Comparison of ENCODE assay signal across 8 cellular contexts in the genomic region with DNA sequence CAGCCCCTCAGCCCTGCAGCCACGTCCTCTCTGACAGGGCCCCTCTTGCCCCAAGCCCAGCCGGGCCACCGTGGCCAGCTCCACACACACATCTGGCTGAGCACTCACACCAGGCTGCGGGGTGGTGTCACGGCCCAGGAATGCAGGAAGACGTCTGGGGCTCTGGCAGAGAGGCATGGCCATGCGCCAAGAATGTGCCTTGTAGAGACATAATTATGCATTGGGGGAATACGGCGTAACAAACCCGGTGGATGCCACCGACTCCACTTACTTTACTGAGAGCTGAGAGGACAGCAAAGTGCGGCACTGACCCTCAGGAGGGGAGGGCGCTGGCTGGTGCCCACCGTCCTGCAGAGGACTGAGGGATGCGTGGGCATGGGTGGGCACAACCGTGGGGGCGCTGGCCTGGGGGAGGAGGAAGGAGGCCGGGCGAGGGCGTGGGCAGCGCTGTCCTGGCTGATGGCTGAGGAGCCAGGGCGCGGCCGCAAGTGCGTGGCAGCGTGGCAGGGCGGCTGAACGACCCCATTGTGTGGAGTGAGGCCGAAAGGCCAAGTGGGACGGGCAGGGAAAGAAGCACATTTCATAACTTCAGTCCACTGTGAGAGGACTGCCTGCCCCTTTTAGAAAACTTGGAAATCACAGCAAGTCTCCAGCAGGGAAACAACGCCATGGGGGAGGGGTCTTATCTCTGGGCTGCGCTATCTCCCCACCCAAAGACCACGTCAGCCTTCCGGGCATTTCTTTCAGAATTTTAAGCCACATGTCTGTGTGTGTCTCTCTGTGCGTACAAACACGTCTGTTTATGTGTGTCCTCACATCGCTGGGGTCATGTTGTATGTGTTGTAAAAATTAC. TPM values are rescaled to one million over a fixed set of nuclear protein-coding genes. Genes with fewer than 3 reads are reported as not detected.
DNase-seq lines count a peak whose midpoint lies in the region; ATAC-seq and TF ChIP-seq lines count a peak whose summit lies in the region.

No MANE protein-coding gene starts in this region.

- ATAC-seq in lung (ENCODE audit: insufficient read depth, low FRiP score), result peak; percentile 78
- no peak for ATAC-seq in GM18873 (IDR thresholded peaks at IDR 0.05; ENCODE audit: low FRiP score, unreplicated experiment)
- no peak for ATAC-seq in T-cell (replicated peaks in 1 of 4)
- no peak for ATAC-seq in HG03460 (IDR thresholded peaks at IDR 0.05; ENCODE audit: unreplicated experiment)

- H3K27me3 ChIP-seq in MG63 (no peaks in the 10 kb centered on the region), lung (ENCODE audit: control insufficient read depth, insufficient read depth) (no peaks in the 10 kb centered on the region)

- H3K27ac Mint-ChIP-seq in T-cell, result no peak overlapping the region

- DNase-seq in 8988T, result peak; percentile 90
- DNase-seq in MG63, result peak; percentile 100
- peak; percentile 90 for DNase-seq in choroid plexus epithelial cell (ENCODE audit: low read depth)
- DNase-seq in lung (ENCODE audit: low spot score), result peak; percentile 93
- DNase-seq in T-cell, result no peak
- no peak for DNase-seq in D341Med (ENCODE audit: low spot score)

- 29 to 55% methylated on average over 37 of the region's 37 CpGs for WGBS in lung, 2 donors

- TF ChIP-seq CTCF in choroid plexus epithelial cell (conservative IDR thresholded peaks at IDR 0.05; ENCODE audit: low read depth, low read length) (no peak), lung (IDR thresholded peaks at IDR 0.05; ENCODE audit: control extremely low read depth, extremely low read depth) (no peak)

- peak overlapping the region; percentile 31 for H3K4me3 ChIP-seq in MG63
- H3K4me3 ChIP-seq in choroid plexus epithelial cell (ENCODE audit: low read depth, low read length), result peak overlapping the region; percentile 31
- H3K4me3 ChIP-seq in lung, result no peak overlapping the region

- H3K36me3 ChIP-seq in MG63, result no peaks in the 10 kb centered on the region
- no peaks in the 10 kb centered on the region for H3K36me3 ChIP-seq in lung (ENCODE audit: control insufficient read depth in 2 of 2, insufficient read depth in 2 of 2, low read length in 2 of 2)

- POLR2A ChIA-PET in T-cell (lab: Charles Lee), result no interaction called here

- no peak overlapping the region for H3K4me3 Mint-ChIP-seq in T-cell

- no peaks in the 10 kb centered on the region for H3K36me3 Mint-ChIP-seq in T-cell

- H3K9me3 ChIP-seq in MG63 (no peaks in the 10 kb centered on the region), lung (ENCODE audit: control insufficient read depth in 2 of 2, insufficient read depth in 1 of 2, low read length in 1 of 2) (no peaks in the 10 kb centered on the region)

- CTCF ChIA-PET in T-cell (lab: Charles Lee), result no interaction called here

- H3K4me1 Mint-ChIP-seq in T-cell, result no peaks in the 10 kb centered on the region

- no peaks in the 10 kb centered on the region for H3K9me3 Mint-ChIP-seq in T-cell

- peaks cover 3 to 8% of the 10 kb centered on the region in 2 donors for H3K4me1 ChIP-seq in lung (ENCODE audit: control insufficient read depth in 2 of 2, insufficient read depth in 2 of 2, low read length in 2 of 2)

- peak overlapping the region; percentile 25 to 89 for H3K27ac ChIP-seq in lung (ENCODE audit: low read depth in 1 of 2, low read length in 1 of 2)

- H3K27me3 Mint-ChIP-seq in T-cell, result peaks cover 9 to 23% of the 10 kb centered on the region in 2 donors

RNA-seq across cellular contexts. Expression of a gene that starts 30.6 kb away (rescaled TPM):
- total RNA-seq in MG63 (2014; rRNA removed; shearing (Covaris generic); ENCODE audit: low replicate concordance), result 191 and 238 TPM in 2 replicates
- total RNA-seq in lung (10 to 100 TPM; 48.9 to 81.1 TPM), T-cell (10 to 100 TPM in 3 of 5 donors, 1 to 10 TPM in 2; 7.0 to 50.8 (median 11.9) TPM)
- 100 to 1,000 TPM in 1 of 2 donors, 10 to 100 TPM in 1; 48.2 to 181 TPM for polyA plus RNA-seq in lung

Comparison
In these comparisons a context has a peak if more than half of its experiments do, and no peak if none do; other contexts are left out.
1. DNase-seq: peak in 8988T (single experiment), MG63 (single experiment), choroid plexus epithelial cell (single experiment) and lung (single experiment); none in T-cell (0 of 34) and D341Med (single experiment).